ENCODE assay signal across 20 cellular contexts in the genomic region with DNA sequence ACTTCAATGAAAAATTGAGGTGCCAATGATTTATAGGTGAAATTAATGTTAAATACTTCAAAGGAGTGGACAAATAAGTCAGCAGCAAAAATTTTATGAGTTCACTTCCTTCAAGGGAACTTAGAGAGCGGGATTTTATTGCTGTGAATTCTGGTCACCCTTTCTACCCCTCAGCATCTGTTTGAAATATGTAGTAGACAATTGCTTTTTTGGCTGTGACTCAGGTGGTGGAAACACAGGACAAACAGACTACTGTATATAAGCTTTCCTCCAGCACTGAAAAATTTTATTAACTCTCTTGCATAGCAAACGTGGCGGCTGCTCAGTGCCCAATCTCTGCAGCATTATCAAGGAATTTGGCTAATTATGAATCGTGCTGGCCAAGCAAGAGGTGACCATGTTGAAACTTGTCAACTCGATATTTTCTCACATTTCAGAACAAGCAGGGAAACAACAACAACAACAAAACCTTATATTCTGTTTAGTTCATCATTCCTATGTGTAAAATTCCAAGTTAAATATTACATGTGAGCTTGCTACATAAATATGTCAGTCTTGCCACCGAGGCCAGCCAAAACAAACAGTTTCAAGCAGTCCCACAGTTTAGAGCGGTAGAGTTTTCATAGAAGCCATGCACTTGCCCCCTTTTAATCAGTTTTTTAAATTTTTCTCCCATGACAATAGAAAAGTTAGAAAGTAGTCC.
DNase-seq lines count a peak whose midpoint lies in the region; ATAC-seq and TF ChIP-seq lines count a peak whose summit lies in the region.
"Had no signal": no experiment of that assay in that cellular context is flagged by ENCODE, and none has a peak within 500 bp of the region (broad histone marks: within the 10 kb centered on the region; RNA-seq: fewer than 3 reads in every experiment).

No MANE protein-coding gene starts in this region.

- H3K27me3 ChIP-seq in brain microvascular endothelial cell (replicated peaks) = no peaks in the 10 kb centered on the region
- no peaks in the 10 kb centered on the region for H3K27me3 ChIP-seq in left lung
- H3K27me3 ChIP-seq in stomach = no peaks in the 10 kb centered on the region
- H3K27me3 ChIP-seq in HAP-1 (ENCODE audit: low read depth) = no peaks in the 10 kb centered on the region
- H3K27me3 ChIP-seq: neutrophil had no signal

- peak overlapping the region; percentile 81 for H3K27ac Mint-ChIP-seq in activated naive CD4-positive, alpha-beta T cell treated with anti-CD3 and anti-CD28 coated beads, Interleukin-2, amount 50 U/mL, for 24 hours
- H3K27ac Mint-ChIP-seq: effector memory CD8-positive, alpha-beta T cell had no signal

- no peak for TF ChIP-seq EP300 in stomach (IDR thresholded peaks at IDR 0.05)

- ATAC-seq in left lung (peak; percentile 45), HG03039 (IDR thresholded peaks at IDR 0.05; ENCODE audit: unreplicated experiment) (no peak)
- ATAC-seq: effector memory CD8-positive, alpha-beta T cell had no signal

- H3K27ac ChIP-seq in brain microvascular endothelial cell (peak overlapping the region; percentile 79), left lung (no peak overlapping the region), stomach (peak overlapping the region in 4 of 5 donors; percentile 2 to 65 (median 41))
- H3K27ac ChIP-seq: HL-60, neutrophil had no signal

- TF ChIP-seq CTCF in brain microvascular endothelial cell (IDR thresholded peaks at IDR 0.05; ENCODE audit: low read depth, low read length, missing control alignments) (no peak), left lung (IDR thresholded peaks at IDR 0.05) (no peak), stomach (IDR thresholded peaks at IDR 0.05) (no peak)

- H3K27me3 Mint-ChIP-seq in activated naive CD4-positive, alpha-beta T cell treated with anti-CD3 and anti-CD28 coated beads, Interleukin-2, amount 50 U/mL, for 24 hours = no peaks in the 10 kb centered on the region
- H3K27me3 Mint-ChIP-seq: activated B cell treated with CpG ODN at 0.5 μM for 24 hours; effector memory CD8-positive, alpha-beta T cell had no signal

- peaks cover 0 to 3% of the 10 kb centered on the region in 2 donors for H3K9me3 ChIP-seq in left lung
- H3K9me3 ChIP-seq in stomach = no peaks in the 10 kb centered on the region
- no peaks in the 10 kb centered on the region for H3K9me3 ChIP-seq in HAP-1
- H3K9me3 ChIP-seq: neutrophil had no signal

- H3K36me3 Mint-ChIP-seq in activated naive CD4-positive, alpha-beta T cell treated with anti-CD3 and anti-CD28 coated beads, Interleukin-2, amount 50 U/mL, for 24 hours = peaks cover 55% of the 10 kb centered on the region

- intact Hi-C loops in left lung (cut with DNase I) (no loop called here), stomach (cut with DNase I; ENCODE audit: low total_unique reads) (no loop called here)

- no peak for DNase-seq in activated naive CD4-positive, alpha-beta T cell treated with Interleukin-2 at 50 U/mL for 16 hours
- DNase-seq in brain microvascular endothelial cell (peak; percentile 76), left lung (no peak), stomach (peak; percentile 63), NCI-H226 (no peak), HAP-1 (ENCODE audit: low spot score in 2 of 2) (no peak)
- DNase-seq: activated B cell treated with CpG ODN at 0.5 μM for 24 hours; activated CD8-positive, alpha-beta memory T cell treated with anti-CD3 and anti-CD28 coated beads for 24 hours; activated gamma-delta T cell treated with Interleukin-2 at 50 U/mL for 16 hours; effector memory CD8-positive, alpha-beta T cell; foreskin melanocyte; GF-D8; KBM-7; mammary epithelial cell; NCI-H1105 treated with DMSO at 0.1 percent for 48 hours; T-helper 1 cell had no signal

- peaks cover 87% of the 10 kb centered on the region for H3K4me1 Mint-ChIP-seq in activated naive CD4-positive, alpha-beta T cell treated with anti-CD3 and anti-CD28 coated beads, Interleukin-2, amount 50 U/mL, for 24 hours

- in situ Hi-C loops in brain microvascular endothelial cell (cut with HindIII; ENCODE audit: low pct_ligation_motif_present, low sequenced_read_pairs) (no loop called here), HAP-1 (cut with MboI; ENCODE audit: low sequenced_read_pairs) (no loop called here)

- no peaks in the 10 kb centered on the region for H3K4me1 ChIP-seq in left lung
- H3K4me1 ChIP-seq in stomach = peaks cover 7 to 47% (median 26%) of the 10 kb centered on the region in 4 donors
- H3K4me1 ChIP-seq in HAP-1 = peaks cover 7% of the 10 kb centered on the region

- H3K4me3 ChIP-seq in brain microvascular endothelial cell (ENCODE audit: low read depth, low read length) (no peak overlapping the region), left lung (no peak overlapping the region), stomach (no peak overlapping the region), HAP-1 (no peak overlapping the region)

- no peaks in the 10 kb centered on the region for H3K9me3 Mint-ChIP-seq in activated naive CD4-positive, alpha-beta T cell treated with anti-CD3 and anti-CD28 coated beads, Interleukin-2, amount 50 U/mL, for 24 hours
- H3K9me3 Mint-ChIP-seq: activated B cell treated with CpG ODN at 0.5 μM for 24 hours; effector memory CD8-positive, alpha-beta T cell had no signal

- TF ChIP-seq POLR2A in stomach (IDR thresholded peaks at IDR 0.05) = no peak

- no peak overlapping the region for H3K4me3 Mint-ChIP-seq in activated naive CD4-positive, alpha-beta T cell treated with anti-CD3 and anti-CD28 coated beads, Interleukin-2, amount 50 U/mL, for 24 hours
- H3K4me3 Mint-ChIP-seq: activated B cell treated with CpG ODN at 0.5 μM for 24 hours; effector memory CD8-positive, alpha-beta T cell had no signal

- WGBS in stomach, 5 donors = 32 to 61% (median 46%) methylated on average over 7 of the region's 7 CpGs

- H3K36me3 ChIP-seq in brain microvascular endothelial cell (replicated peaks) (no peaks in the 10 kb centered on the region), left lung (no peaks in the 10 kb centered on the region), stomach (no peaks in the 10 kb centered on the region), HAP-1 (replicated peaks) (no peaks in the 10 kb centered on the region)
- H3K36me3 ChIP-seq: neutrophil had no signal

Comparison
In these comparisons a context has a peak if more than half of its experiments do, and no peak if none do; other contexts are left out.
1. DNase-seq: peak in brain microvascular endothelial cell (single experiment) and stomach (single experiment); none in activated naive CD4-positive, alpha-beta T cell treated with Interleukin-2 at 50 U/mL for 16 hours (single experiment), left lung (0 of 2), NCI-H226 (single experiment) and HAP-1 (0 of 2).
2. H3K27ac ChIP-seq: peak in brain microvascular endothelial cell (single experiment) and stomach (4 of 5); none in left lung (0 of 2).